Comparison of ENCODE assay signal across 13 cellular contexts in genomic region chr22:43231724-43232034, GRCh38. TPM values are rescaled to one million over a fixed set of nuclear protein-coding genes. Genes with fewer than 3 reads are reported as not detected.
DNase-seq lines count a peak whose midpoint lies in the region; ATAC-seq, FAIRE-seq and TF ChIP-seq lines count a peak whose summit lies in the region.
"Had no signal": no experiment of that assay in that cellular context is flagged by ENCODE, and none has a peak within 500 bp of the region (broad histone marks: within the 10 kb centered on the region; RNA-seq: fewer than 3 reads in every experiment).

No MANE protein-coding gene starts in this region.

- TF ChIP-seq EP300 in HepG2 (IDR thresholded peaks at IDR 0.05; ENCODE audit: low read depth in 2 of 2, low read length in 2 of 2) (no peak), HepG2 (CRISPR knock-in tag; IDR thresholded peaks at IDR 0.05; ENCODE audit: borderline replicate concordance) (no peak)

- H3K9ac ChIP-seq in HepG2 (ENCODE audit: insufficient read depth, low read depth, low read length) (no peak overlapping the region), neuronal stem cell (ENCODE audit: low read depth, low read length, poor library complexity) (no peak overlapping the region)
- H3K9ac ChIP-seq: GM23248 had no signal

- no peaks in the 10 kb centered on the region for H3K9me3 Mint-ChIP-seq in GM23338
- H3K9me3 Mint-ChIP-seq: HFFc6 had no signal

- CTCF ChIA-PET in HepG2 (lab: Yijun Ruan, JAX; ENCODE audit: low intra/inter-chr PET ratio, low total read pairs), result interaction anchor here (0.7 to 2.0 kb wide), 5 partner anchors 38 to 154 kb away, joined by 3 to 21 read pairs (median 11); no protein-coding TSS in a partner anchor

- peaks cover 3% of the 10 kb centered on the region for H3K79me1 ChIP-seq in neuronal stem cell (ENCODE audit: low read depth, low read length)

- H3K4me1 ChIP-seq in HepG2 (ENCODE audit: insufficient read depth, low read length), result peaks cover 44% of the 10 kb centered on the region
- peaks cover 0 to 48% (median 24%) of the 10 kb centered on the region in 4 donors for H3K4me1 ChIP-seq in right lobe of liver
- H3K4me1 ChIP-seq in GM23338 (ENCODE audit: insufficient read depth), result no peaks in the 10 kb centered on the region; the same call in 1 of the 2 replicates
- H3K4me1 ChIP-seq in neuronal stem cell (ENCODE audit: control insufficient read depth in 2 of 2, insufficient read depth in 1 of 2, low read depth in 1 of 2, low read length in 2 of 2), result peaks cover 10 to 43% of the 10 kb centered on the region in 2 donors
- H3K4me1 ChIP-seq: HAP-1 had no signal

- peak overlapping the region; percentile 28 for H3K18ac ChIP-seq in neuronal stem cell (ENCODE audit: low read length)

- no peak overlapping the region for H4K91ac ChIP-seq in neuronal stem cell (ENCODE audit: low read depth, low read length, poor library complexity)

- no peak overlapping the region for H2AK5ac ChIP-seq in neuronal stem cell (ENCODE audit: low read depth, low read length)

- no peak overlapping the region for H3K4me3 Mint-ChIP-seq in GM23338
- H3K4me3 Mint-ChIP-seq: B cell; CD4-positive, alpha-beta memory T cell; HFFc6 had no signal

- no peaks in the 10 kb centered on the region for H3K79me2 ChIP-seq in HepG2 (ENCODE audit: insufficient read depth, low read length)
- no peaks in the 10 kb centered on the region for H3K79me2 ChIP-seq in GM23338 (replicated peaks; ENCODE audit: insufficient read depth)

- POLR2A ChIA-PET in HepG2 (lab: Yijun Ruan, JAX), result no interaction called here

- BruUV-seq in HepG2 (replicated peaks; lab: Mats Ljungman, UMichigan), result no TSS peak

- DNase-seq in HepG2 (ENCODE audit: low spot score) (no peak), right lobe of liver (no peak), GM23338 (ENCODE audit: low spot score) (no peak), neuronal stem cell (ENCODE audit: low spot score) (no peak), NCI-H1048 (lab: John Stamatoyannopoulos, UW) (no peak), KG1 (lab: John Stamatoyannopoulos, UW) (no peak)

- TF ChIP-seq CTCF in HepG2 (CRISPR knock-in tag; IDR thresholded peaks at IDR 0.05) (no peak), right lobe of liver (IDR thresholded peaks at IDR 0.05) (no peak), GM23338 (conservative IDR thresholded peaks at IDR 0.05; ENCODE audit: low read depth in 2 of 2) (no peak)

- H2BK5ac ChIP-seq in neuronal stem cell (ENCODE audit: low read length), result no peak overlapping the region

- no peak overlapping the region for H3K27ac Mint-ChIP-seq in GM23338
- H3K27ac Mint-ChIP-seq: B cell, HFFc6 had no signal

- H3K9me3 ChIP-seq in HepG2 (ENCODE audit: low read length), result no peaks in the 10 kb centered on the region
- no peaks in the 10 kb centered on the region for H3K9me3 ChIP-seq in right lobe of liver
- H3K9me3 ChIP-seq in neuronal stem cell (replicated peaks in 1 of 2; ENCODE audit: control insufficient read depth in 2 of 2, insufficient read depth in 1 of 2, low read depth in 1 of 2, low read length in 2 of 2), result no peaks in the 10 kb centered on the region
- H3K9me3 ChIP-seq: HAP-1 had no signal

- H2BK120ac ChIP-seq in neuronal stem cell (ENCODE audit: low read depth, low read length), result no peak overlapping the region

- ATAC-seq in HepG2, result no peak
- ATAC-seq in right lobe of liver, result no peak
- ATAC-seq in GM23338, result no peak

- TF ChIP-seq RAD21 in HepG2 (CRISPR knock-in tag; IDR thresholded peaks at IDR 0.05), result no peak

- peaks cover 25% of the 10 kb centered on the region for H3K4me1 Mint-ChIP-seq in GM23338

- intact Hi-C loops in HepG2 (cut with micrococcal nuclease; ENCODE audit: unreplicated experiment) (loop anchor here (1.0 to 5.0 kb wide), 3 partner anchors 39 to 156 kb away; no protein-coding TSS in a partner anchor), right lobe of liver (cut with DNase I) (loop anchor here (5.0 kb wide), 2 partner anchors 111 to 156 kb away; partner anchors contain the start of gene SCUBE1 (in 1 of the 2))

- H2BK12ac ChIP-seq in neuronal stem cell (ENCODE audit: low read length), result no peak overlapping the region

- H3K27ac ChIP-seq in HepG2 (ENCODE audit: extremely low read length, insufficient read depth, low read length) (no peak overlapping the region), right lobe of liver (no peak overlapping the region), GM23338 (ENCODE audit: low read depth) (no peak overlapping the region), neuronal stem cell (replicated peaks; ENCODE audit: low read length) (no peak overlapping the region)
- H3K27ac ChIP-seq: GM23248 had no signal

- no peaks in the 10 kb centered on the region for H4K20me1 ChIP-seq in HepG2 (ENCODE audit: insufficient read depth, low read length)
- H4K20me1 ChIP-seq in GM23338 (replicated peaks; ENCODE audit: insufficient read depth), result no peaks in the 10 kb centered on the region

- H3K36me3 Mint-ChIP-seq in GM23338 (ENCODE audit: low read depth), result no peaks in the 10 kb centered on the region
- H3K36me3 Mint-ChIP-seq: CD4-positive, alpha-beta memory T cell had no signal

- in situ Hi-C loops in HepG2 (cut with HindIII; ENCODE audit: extremely low pct_ligation_motif_present, low pct_unique_long_range_greater_than_20kb), result loop anchor here (5.0 to 10.0 kb wide), 2 partner anchors 41 to 113 kb away; partner anchors contain the start of gene SCUBE1

- peak overlapping the region; percentile 57 for H3K23ac ChIP-seq in neuronal stem cell (ENCODE audit: low read depth, low read length, poor library complexity)

- no peak for TF ChIP-seq POLR2A in HepG2 (IDR thresholded peaks at IDR 0.05; ENCODE audit: insufficient read depth in 1 of 2, low read depth in 2 of 2, low read length in 2 of 2)
- no peak for TF ChIP-seq POLR2A in right lobe of liver (IDR thresholded peaks at IDR 0.05)

- no peak overlapping the region for H3K4ac ChIP-seq in neuronal stem cell (ENCODE audit: low read length)

- H3K27me3 ChIP-seq in HepG2 (ENCODE audit: control insufficient read depth in 1 of 2, insufficient read depth in 2 of 2, low read length in 2 of 2) (peaks cover 5 to 51% of the 10 kb centered on the region in 2 experiments), right lobe of liver (no peaks in the 10 kb centered on the region), GM23338 (ENCODE audit: insufficient read depth) (no peaks in the 10 kb centered on the region), neuronal stem cell (ENCODE audit: control insufficient read depth in 3 of 3, insufficient read depth in 3 of 3, low read depth in 1 of 3, low read length in 3 of 3) (peaks cover 0 to 7% (median 0%) of the 10 kb centered on the region in 3 experiments)

- H3K4me2 ChIP-seq in HepG2 (ENCODE audit: low read depth, low read length) (no peak overlapping the region), GM23338 (peak overlapping the region; percentile 73; the same call in 1 of the 2 replicates), neuronal stem cell (ENCODE audit: insufficient read depth, low read length, poor library complexity, severe bottlenecking) (no peak overlapping the region)

- H3K27me3 Mint-ChIP-seq in GM23338 (ENCODE audit: insufficient read depth, low read depth, poor library complexity), result peaks cover 14% of the 10 kb centered on the region

- no peaks in the 10 kb centered on the region for H3K9me2 ChIP-seq in GM23338 (ENCODE audit: insufficient read depth)

- no peak overlapping the region for H4K8ac ChIP-seq in neuronal stem cell (ENCODE audit: low read depth, low read length)

- FAIRE-seq in HepG2 (lab: Jason Lieb, UNC), result no peak
- FAIRE-seq: H54 had no signal

- H3K14ac ChIP-seq in neuronal stem cell (ENCODE audit: low read length), result peak overlapping the region; percentile 42

- no peaks in the 10 kb centered on the region for H3F3A ChIP-seq in GM23338 (replicated peaks; ENCODE audit: low read depth)

- H3K4me3 ChIP-seq in HepG2 (replicated peaks in 1 of 3; ENCODE audit: insufficient read depth in 1 of 3, low read depth in 2 of 3, low read length in 3 of 3), result no peak overlapping the region
- H3K4me3 ChIP-seq in right lobe of liver, result no peak overlapping the region
- no peak overlapping the region for H3K4me3 ChIP-seq in GM23338
- H3K4me3 ChIP-seq in neuronal stem cell (ENCODE audit: low read length in 2 of 2), result no peak overlapping the region
- H3K4me3 ChIP-seq: GM12878, GM23248, HAP-1 had no signal

- no peak overlapping the region for H2BK15ac ChIP-seq in neuronal stem cell (ENCODE audit: low read length)

- no peaks in the 10 kb centered on the region for H3K36me3 ChIP-seq in HepG2 (replicated peaks in 1 of 2; ENCODE audit: control insufficient read depth in 1 of 2, insufficient read depth in 2 of 2, low read length in 2 of 2)
- H3K36me3 ChIP-seq in right lobe of liver, result no peaks in the 10 kb centered on the region
- H3K36me3 ChIP-seq in GM23338 (ENCODE audit: insufficient read depth), result no peaks in the 10 kb centered on the region
- peaks cover 0 to 25% of the 10 kb centered on the region in 2 donors for H3K36me3 ChIP-seq in neuronal stem cell (replicated peaks in 1 of 2; ENCODE audit: control insufficient read depth in 2 of 2, insufficient read depth in 2 of 2, low read length in 2 of 2)
- H3K36me3 ChIP-seq: HAP-1 had no signal

- 91% methylated on average over 8 of the region's 15 CpGs for WGBS in HepG2 (ENCODE audit: low lambda C conversion rate)
- WGBS in right lobe of liver (ENCODE audit: insufficient coverage, low coverage, low lambda C conversion rate, missing lambda C conversion rate), result no CpG with 5 or more reads among the region's 15 CpGs
- WGBS in neuronal stem cell (ENCODE audit: extremely low coverage in 2 of 2, insufficient read length in 2 of 2, insufficient replicate concordance in 1 of 2), 2 donors, result no CpG with 5 or more reads among the region's 15 CpGs

- H2AFZ ChIP-seq in HepG2 (ENCODE audit: low read length) (no peak overlapping the region), GM23338 (peak overlapping the region; percentile 47; the same call in 1 of the 2 replicates), neuronal stem cell (ENCODE audit: low read length) (no peak overlapping the region)
- H2AFZ ChIP-seq: GM23248 had no signal

RNA-seq across cellular contexts. Expression of gene TTLL12, which starts 44.7 kb away (rescaled TPM):
- total RNA-seq in HepG2 (2016; rRNA removed; fragmentation: Illumina TruSeq; extraction: Trizol), result 34.1 and 38.1 TPM in 2 replicates
- 6.3 and 6.6 TPM in 2 replicates for total RNA-seq in HepG2 (2016; cell fraction: cytosol; rRNA removed; fragmentation: Illumina TruSeq; extraction: Trizol; ENCODE audit: low read depth)
- 28.8 and 39.8 TPM in 2 replicates for total RNA-seq in HepG2 (2016; cell fraction: insoluble cytoplasmic fraction; rRNA removed; fragmentation: Illumina TruSeq; extraction: Trizol)
- total RNA-seq in HepG2 (2016; cell fraction: membrane; rRNA removed; fragmentation: Illumina TruSeq; extraction: Trizol), result 16.2 and 19.8 TPM in 2 replicates
- total RNA-seq in HepG2 (2016; cell fraction: nucleus; rRNA removed; fragmentation: Illumina TruSeq; extraction: Trizol), result 17.4 and 21.4 TPM in 2 replicates
- 11.9 and 16.9 TPM in 2 replicates for polyA plus RNA-seq in HepG2 (2011; rRNA removed)
- polyA plus RNA-seq in HepG2 (2011; cell fraction: cytosol; rRNA removed), result 9.1 and 12.7 TPM in 2 replicates
- 19.9 and 21.7 TPM in 2 replicates for polyA plus RNA-seq in HepG2 (2011; cell fraction: nucleus; rRNA removed)
- 16.6 and 24.0 TPM in 2 replicates for polyA plus RNA-seq in HepG2 (2012)
- 3.3 and 3.4 TPM in 2 replicates for polyA plus RNA-seq in HepG2 (2016; cell fraction: cytosol; fragmentation: Illumina TruSeq; extraction: Trizol; ENCODE audit: low read depth)
- 31.2 and 38.2 TPM in 2 replicates for polyA plus RNA-seq in HepG2 (2016; cell fraction: insoluble cytoplasmic fraction; fragmentation: Illumina TruSeq; extraction: Trizol; ENCODE audit: low read depth)
- polyA plus RNA-seq in HepG2 (2016; cell fraction: membrane; fragmentation: Illumina TruSeq; extraction: Trizol; ENCODE audit: low read depth), result 9.6 and 9.7 TPM in 2 replicates
- 32.8 and 35.2 TPM in 2 replicates for polyA plus RNA-seq in HepG2 (2016; cell fraction: nucleus; fragmentation: Illumina TruSeq; extraction: Trizol; ENCODE audit: insufficient read depth, low read depth)
- polyA minus RNA-seq in HepG2 (2011; rRNA and poly(A)+ RNA removed; ENCODE audit: low replicate concordance), result 43.9 and 71.0 TPM in 2 replicates
- 11.3 and 11.7 TPM in 2 replicates for polyA minus RNA-seq in HepG2 (2011; cell fraction: cytosol; rRNA and poly(A)+ RNA removed)
- 6.5 and 7.7 TPM in 2 replicates for polyA minus RNA-seq in HepG2 (2011; cell fraction: nucleus; rRNA and poly(A)+ RNA removed)
- total RNA-seq in right lobe of liver, result 10 to 100 TPM; 18.6 to 43.5 (median 24.4) TPM
- 129 and 147 TPM in 2 replicates for total RNA-seq in GM23338 (2014; rRNA removed; shearing (Covaris generic))
- 43.9 and 46.7 TPM in 2 replicates for polyA plus RNA-seq in GM23338 (2016; fragmentation: Nextera tagmentation; extraction: Ambion mirVana)
- 35.3 TPM for polyA plus RNA-seq in neuronal stem cell (2013, experiment 1 of 2)
- polyA plus RNA-seq in neuronal stem cell (2013, experiment 2 of 2), result 37.1 TPM
